Comparison of ENCODE assay signal across 11 cellular contexts in the genomic region with DNA sequence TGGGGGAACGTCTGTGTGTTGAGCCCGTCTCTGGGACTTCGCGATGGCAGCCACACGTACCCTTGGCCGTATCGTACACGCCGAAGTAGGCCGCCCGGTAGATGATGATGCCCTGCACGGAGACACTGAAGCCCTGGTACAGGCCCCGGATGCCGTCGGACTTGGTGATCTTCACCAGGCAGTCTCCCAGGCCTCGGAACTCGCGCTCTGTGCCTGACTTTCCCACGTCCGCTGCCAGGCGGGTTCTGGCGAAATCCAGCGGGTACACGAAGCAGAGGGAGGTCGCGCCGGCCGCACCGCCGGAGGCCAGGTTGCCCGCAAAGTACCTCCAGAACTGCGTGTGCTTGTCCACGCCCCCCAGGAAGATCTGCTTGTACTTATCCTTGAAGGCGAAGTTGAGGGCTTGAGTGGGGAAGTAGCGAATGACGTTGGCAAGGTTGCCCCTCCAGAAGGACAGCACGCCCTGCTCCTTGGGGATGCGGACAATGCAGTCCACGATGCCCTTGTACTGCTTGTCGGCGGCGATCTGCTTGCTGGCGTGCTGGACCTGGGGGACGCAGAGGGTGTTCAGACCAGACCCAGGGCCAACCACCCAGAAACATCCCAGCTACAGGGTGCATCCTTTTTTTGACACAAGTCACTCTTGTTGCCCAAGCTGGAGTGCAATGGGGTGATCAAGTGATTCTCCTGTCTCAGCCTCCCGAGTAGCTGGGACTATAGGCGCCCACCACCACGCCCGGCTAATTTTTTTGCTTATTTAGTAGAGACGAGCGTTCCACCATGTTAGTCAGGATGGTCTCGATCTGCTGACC. TPM values are rescaled to one million over a fixed set of nuclear protein-coding genes. Genes with fewer than 3 reads are reported as not detected.
DNase-seq lines count a peak whose midpoint lies in the region; ATAC-seq and TF ChIP-seq lines count a peak whose summit lies in the region.
"Had no signal": no experiment of that assay in that cellular context is flagged by ENCODE, and none has a peak within 500 bp of the region (broad histone marks: within the 10 kb centered on the region; RNA-seq: fewer than 3 reads in every experiment).

No MANE protein-coding gene starts in this region.

- no peaks in the 10 kb centered on the region for H3K9me3 Mint-ChIP-seq in activated T-helper 1 cell treated with anti-CD3 and anti-CD28 coated beads, Interleukin-12 subunit alpha, Interleukin-12 subunit beta, Interleukin-2, Interleukin-4 antibody, amounts not matched to agents 30 ng/mL and 10 ng/mL and 1 ng/mL, durations not matched to agents 14 hours and 24 hours and 36 hours
- H3K9me3 Mint-ChIP-seq in type B pancreatic cell, result no peaks in the 10 kb centered on the region

- intact Hi-C loops in Right ventricle myocardium superior (cut with DNase I) (no loop called here), left cardiac atrium (cut with DNase I) (no loop called here), lower leg skin (cut with DNase I; ENCODE audit: low total_unique reads) (no loop called here)
- intact Hi-C loops in activated T-helper 1 cell treated with anti-CD3 and anti-CD28 coated beads, Interleukin-12 subunit alpha, Interleukin-12 subunit beta, Interleukin-2, Interleukin-4 antibody, amounts not matched to agents 30 ng/mL and 10 ng/mL and 1 ng/mL, durations not matched to agents 14 hours and 24 hours and 36 hours (cut with micrococcal nuclease), result no loop called here

- TF ChIP-seq POLR2A in lower leg skin (IDR thresholded peaks at IDR 0.05), result no peak

- DNase-seq in Right ventricle myocardium superior (peak; percentile 54), left cardiac atrium (no peak), lower leg skin (ENCODE audit: low spot score in 2 of 2) (peak; percentile 13 to 83), type B pancreatic cell (ENCODE audit: extremely low spot score, unreplicated experiment) (no peak), globus pallidus (ENCODE audit: low spot score) (no peak)
- DNase-seq in activated T-helper 1 cell treated with anti-CD3 and anti-CD28 coated beads, Interleukin-12 subunit alpha, Interleukin-12 subunit beta, Interleukin-2, Interleukin-4 antibody, amounts not matched to agents 30 ng/mL and 10 ng/mL and 1 ng/mL, durations not matched to agents 14 hours and 24 hours and 36 hours (ENCODE audit: low spot score), result no peak
- DNase-seq in stimulated activated naive CD4-positive, alpha-beta T cell (lab: John Stamatoyannopoulos, UW), result no peak
- DNase-seq: NCI-H187 treated with DMSO at 0.1 percent for 48 hours, substantia nigra had no signal

- TF ChIP-seq CTCF in lower leg skin (IDR thresholded peaks at IDR 0.05) (no peak), type B pancreatic cell (conservative IDR thresholded peaks at IDR 0.05) (no peak)

- no peaks in the 10 kb centered on the region for H3K27me3 Mint-ChIP-seq in activated T-helper 1 cell treated with anti-CD3 and anti-CD28 coated beads, Interleukin-12 subunit alpha, Interleukin-12 subunit beta, Interleukin-2, Interleukin-4 antibody, amounts not matched to agents 30 ng/mL and 10 ng/mL and 1 ng/mL, durations not matched to agents 14 hours and 24 hours and 36 hours (ENCODE audit: insufficient read depth)
- no peaks in the 10 kb centered on the region for H3K27me3 Mint-ChIP-seq in type B pancreatic cell

- peaks cover 53% of the 10 kb centered on the region for H3K36me3 Mint-ChIP-seq in activated T-helper 1 cell treated with anti-CD3 and anti-CD28 coated beads, Interleukin-12 subunit alpha, Interleukin-12 subunit beta, Interleukin-2, Interleukin-4 antibody, amounts not matched to agents 30 ng/mL and 10 ng/mL and 1 ng/mL, durations not matched to agents 14 hours and 24 hours and 36 hours (ENCODE audit: low read depth)
- peaks cover 18% of the 10 kb centered on the region for H3K36me3 Mint-ChIP-seq in type B pancreatic cell

- WGBS in lower leg skin, 2 donors, result 90 to 92% methylated on average over 41 to 49 of the region's 51 CpGs

- H3K4me3 ChIP-seq in lower leg skin (ENCODE audit: low read depth, poor library complexity, severe bottlenecking), result no peak overlapping the region

- ATAC-seq in Right ventricle myocardium superior (ENCODE audit: poor library complexity), result no peak
- ATAC-seq in left cardiac atrium, result no peak
- ATAC-seq in HG02852 (IDR thresholded peaks at IDR 0.05; ENCODE audit: unreplicated experiment), result no peak
- ATAC-seq: HCT116 had no signal

- H3K4me3 Mint-ChIP-seq in activated T-helper 1 cell treated with anti-CD3 and anti-CD28 coated beads, Interleukin-12 subunit alpha, Interleukin-12 subunit beta, Interleukin-2, Interleukin-4 antibody, amounts not matched to agents 30 ng/mL and 10 ng/mL and 1 ng/mL, durations not matched to agents 14 hours and 24 hours and 36 hours, result peak overlapping the region; percentile 71
- peak overlapping the region; percentile 36 for H3K4me3 Mint-ChIP-seq in type B pancreatic cell

- peaks cover 30% of the 10 kb centered on the region for H3K4me1 Mint-ChIP-seq in activated T-helper 1 cell treated with anti-CD3 and anti-CD28 coated beads, Interleukin-12 subunit alpha, Interleukin-12 subunit beta, Interleukin-2, Interleukin-4 antibody, amounts not matched to agents 30 ng/mL and 10 ng/mL and 1 ng/mL, durations not matched to agents 14 hours and 24 hours and 36 hours (ENCODE audit: low read depth)
- no peaks in the 10 kb centered on the region for H3K4me1 Mint-ChIP-seq in type B pancreatic cell (ENCODE audit: unreplicated experiment)

- no peak overlapping the region for H3K27ac Mint-ChIP-seq in activated T-helper 1 cell treated with anti-CD3 and anti-CD28 coated beads, Interleukin-12 subunit alpha, Interleukin-12 subunit beta, Interleukin-2, Interleukin-4 antibody, amounts not matched to agents 30 ng/mL and 10 ng/mL and 1 ng/mL, durations not matched to agents 14 hours and 24 hours and 36 hours
- no peak overlapping the region for H3K27ac Mint-ChIP-seq in type B pancreatic cell

RNA-seq across cellular contexts. Expression of a gene that starts 2.5 kb away (rescaled TPM):
- total RNA-seq in Right ventricle myocardium superior (141 TPM), left cardiac atrium (100 to 1,000 TPM; 171 to 206 TPM), lower leg skin (100 to 1,000 TPM; 187 to 282 (median 260) TPM), type B pancreatic cell (ENCODE audit: low replicate concordance) (489 and 568 TPM in 2 replicates)
- total RNA-seq in activated T-helper 1 cell treated with anti-CD3 and anti-CD28 coated beads, Interleukin-12 subunit alpha, Interleukin-12 subunit beta, Interleukin-2, Interleukin-4 antibody, amounts not matched to agents 30 ng/mL and 10 ng/mL and 1 ng/mL, durations not matched to agents 14 hours and 24 hours and 36 hours, result 281 and 289 TPM in 2 replicates

RNA-seq across cellular contexts. Expression of a gene that starts 52.8 kb away (rescaled TPM):
- total RNA-seq in Right ventricle myocardium superior (6.4 TPM), left cardiac atrium (1 to 10 TPM; 8.0 to 9.9 TPM), lower leg skin (1 to 10 TPM; 1.7 to 6.2 (median 4.5) TPM), type B pancreatic cell (ENCODE audit: low replicate concordance) (not detected in 2 replicates)
- total RNA-seq in activated T-helper 1 cell treated with anti-CD3 and anti-CD28 coated beads, Interleukin-12 subunit alpha, Interleukin-12 subunit beta, Interleukin-2, Interleukin-4 antibody, amounts not matched to agents 30 ng/mL and 10 ng/mL and 1 ng/mL, durations not matched to agents 14 hours and 24 hours and 36 hours, result 4.2 and 5.3 TPM in 2 replicates

Comparison
In these comparisons a context has a peak if more than half of its experiments do, and no peak if none do; other contexts are left out.
1. DNase-seq: peak in Right ventricle myocardium superior (single experiment) and lower leg skin (2 of 2); none in left cardiac atrium (single experiment), activated T-helper 1 cell treated with anti-CD3 and anti-CD28 coated beads, Interleukin-12 subunit alpha, Interleukin-12 subunit beta, Interleukin-2, Interleukin-4 antibody, amounts not matched to agents 30 ng/mL and 10 ng/mL and 1 ng/mL, durations not matched to agents 14 hours and 24 hours and 36 hours (single experiment), type B pancreatic cell (single experiment), stimulated activated naive CD4-positive, alpha-beta T cell (0 of 6) and globus pallidus (single experiment).